19 cellular contexts compared by ENCODE assay signal in genomic region chr6:116507324-116507723, GRCh38. TPM values are rescaled to one million over a fixed set of nuclear protein-coding genes. Genes with fewer than 3 reads are reported as not detected.
A peak's percentile ranks its signal among the peaks of the same experiment; 100 is the strongest.
DNase-seq lines count a peak whose midpoint lies in the region; ATAC-seq and TF ChIP-seq lines count a peak whose summit lies in the region.
"Had no signal": no experiment of that assay in that cellular context is flagged by ENCODE, and none has a peak within 500 bp of the region (broad histone marks: within the 10 kb centered on the region; RNA-seq: fewer than 3 reads in every experiment).

No MANE protein-coding gene starts in this region.

- H3K4me1 ChIP-seq in PC-3 (ENCODE audit: insufficient read depth, low read length) (0 out of 2 replicates have a peak, but pooled peaks cover 5% of the 10 kb centered on the region), mammary epithelial cell (ENCODE audit: insufficient read depth, low read length) (peaks cover 8% of the 10 kb centered on the region), Caco-2 (0 out of 2 replicates have a peak, but pooled peaks cover 6% of the 10 kb centered on the region), trophoblast cell (ENCODE audit: control insufficient read depth in 1 of 2, insufficient read depth in 2 of 2, low read length in 2 of 2) (peaks cover 0 to 4% of the 10 kb centered on the region in 2 experiments)
- H3K4me1 ChIP-seq: BLaER1 treated with 17β-estradiol and CSF1 and Interleukin-3, amounts not matched to agents 10 nM and 100 nM had no signal

- no peak overlapping the region for H2AK5ac ChIP-seq in trophoblast cell (ENCODE audit: low read length)

- H2AFZ ChIP-seq in PC-3 (ENCODE audit: low read length) (no peak overlapping the region), mammary epithelial cell (ENCODE audit: low read depth, low read length) (no peak overlapping the region), trophoblast cell (ENCODE audit: insufficient read depth, low read length, poor library complexity) (no peak overlapping the region)

- no peak overlapping the region for H3K18ac ChIP-seq in trophoblast cell (ENCODE audit: low read length)

- H3K9me3 ChIP-seq in PC-3 (ENCODE audit: low read length) (no peaks in the 10 kb centered on the region), mammary epithelial cell (replicated peaks; ENCODE audit: insufficient read depth, low read length) (no peaks in the 10 kb centered on the region), Caco-2 (peaks cover 5% of the 10 kb centered on the region; the same call in 1 of the 2 replicates), trophoblast cell (ENCODE audit: insufficient read depth, low read depth, low read length) (no peaks in the 10 kb centered on the region)
- H3K9me3 ChIP-seq: SK-N-SH had no signal

- no peak overlapping the region for H3K14ac ChIP-seq in trophoblast cell (ENCODE audit: low read length)

- CTCF ChIA-PET in PC-3 (lab: Charles Lee) (no interaction called here), mammary epithelial cell (lab: Charles Lee; ENCODE audit: low non-redundant PET) (no interaction called here), Caco-2 (lab: Charles Lee) (no interaction called here)

- no peak overlapping the region for H3K27ac Mint-ChIP-seq in Caco-2 (ENCODE audit: unreplicated experiment)
- H3K27ac Mint-ChIP-seq: H9 had no signal

- intact Hi-C loops in PC-3 (cut with micrococcal nuclease) = no loop called here
- intact Hi-C loops in mammary epithelial cell (cut with micrococcal nuclease) = no loop called here
- intact Hi-C loops in Caco-2 (cut with micrococcal nuclease; ENCODE audit: unreplicated experiment) = no loop called here

- H3K4me2 ChIP-seq in PC-3 (ENCODE audit: low read length) (no peak overlapping the region), mammary epithelial cell (ENCODE audit: insufficient read depth, low read depth, low read length) (no peak overlapping the region), trophoblast cell (ENCODE audit: low read length) (no peak overlapping the region)
- H3K4me2 ChIP-seq: BLaER1 treated with 17β-estradiol and CSF1 and Interleukin-3, amounts not matched to agents 10 nM and 100 nM; SK-N-SH had no signal

- no peak overlapping the region for H3K4me3 ChIP-seq in AG10803 (ENCODE audit: low read length)
- no peak overlapping the region for H3K4me3 ChIP-seq in PC-3 (ENCODE audit: low read length)
- no peak overlapping the region for H3K4me3 ChIP-seq in mammary epithelial cell (replicated peaks in 1 of 3; ENCODE audit: insufficient read depth in 1 of 3, low read depth in 2 of 3, low read length in 3 of 3)
- no peak overlapping the region for H3K4me3 ChIP-seq in fibroblast of the aortic adventitia (ENCODE audit: low read depth, low read length)
- no peak overlapping the region for H3K4me3 ChIP-seq in Caco-2 (ENCODE audit: low read depth, low read length)
- H3K4me3 ChIP-seq in trophoblast cell (ENCODE audit: low read depth, low read length) = no peak overlapping the region
- H3K4me3 ChIP-seq: BLaER1 treated with 17β-estradiol and CSF1 and Interleukin-3, amounts not matched to agents 10 nM and 100 nM had no signal

- dilution Hi-C loops in mammary epithelial cell (cut with HindIII; ENCODE audit: low sequenced_read_pairs) = no loop called here

- peaks cover 6% of the 10 kb centered on the region for H3K36me3 Mint-ChIP-seq in Caco-2 (ENCODE audit: insufficient read depth, unreplicated experiment)

- peaks cover 2% of the 10 kb centered on the region for H3K9me3 Mint-ChIP-seq in Caco-2 (ENCODE audit: unreplicated experiment)

- in situ Hi-C loops in mammary epithelial cell (cut with MboI; ENCODE audit: low sequenced_read_pairs in 2 of 2) = no loop called here

- H3F3A ChIP-seq in PC-3 (ENCODE audit: low read length, unreplicated experiment) = no peaks in the 10 kb centered on the region

- H3K23ac ChIP-seq in trophoblast cell (ENCODE audit: low read length) = no peak overlapping the region

- no peaks in the 10 kb centered on the region for H4K20me1 ChIP-seq in PC-3 (ENCODE audit: low read length)
- no peaks in the 10 kb centered on the region for H4K20me1 ChIP-seq in mammary epithelial cell (ENCODE audit: insufficient read depth, low read length)
- H4K20me1 ChIP-seq: BLaER1 treated with 17β-estradiol and CSF1 and Interleukin-3, amounts not matched to agents 10 nM and 100 nM had no signal

- ATAC-seq in PC-3 (peak; percentile 77), HG03342 (IDR thresholded peaks at IDR 0.05; ENCODE audit: unreplicated experiment) (no peak)

- H3K9me2 ChIP-seq in PC-3 (replicated peaks; ENCODE audit: low read length) = no peaks in the 10 kb centered on the region
- H3K9me2 ChIP-seq: SK-N-SH had no signal

- H3K9ac ChIP-seq in PC-3 (ENCODE audit: low read length) (no peak overlapping the region), mammary epithelial cell (ENCODE audit: insufficient read depth, low read length) (no peak overlapping the region), trophoblast cell (ENCODE audit: low read length) (no peak overlapping the region)
- H3K9ac ChIP-seq: BLaER1 treated with 17β-estradiol and CSF1 and Interleukin-3, amounts not matched to agents 10 nM and 100 nM; SK-N-SH had no signal

- H3K36me3 ChIP-seq in PC-3 (ENCODE audit: low read depth, low read length) (no peaks in the 10 kb centered on the region), mammary epithelial cell (ENCODE audit: insufficient read depth, low read length) (no peaks in the 10 kb centered on the region), Caco-2 (ENCODE audit: control insufficient read depth, insufficient read depth, low read length) (no peaks in the 10 kb centered on the region), trophoblast cell (ENCODE audit: control insufficient read depth in 1 of 2, insufficient read depth in 2 of 2, low read length in 2 of 2) (no peaks in the 10 kb centered on the region)
- H3K36me3 ChIP-seq: BLaER1 treated with 17β-estradiol and CSF1 and Interleukin-3, amounts not matched to agents 10 nM and 100 nM had no signal

- no peak overlapping the region for H2BK12ac ChIP-seq in trophoblast cell (ENCODE audit: low read length)

- no peaks in the 10 kb centered on the region for H3K27me3 ChIP-seq in PC-3 (ENCODE audit: low read length)
- no peaks in the 10 kb centered on the region for H3K27me3 ChIP-seq in mammary epithelial cell (ENCODE audit: insufficient read depth, low read length)
- no peaks in the 10 kb centered on the region for H3K27me3 ChIP-seq in Caco-2 (replicated peaks; ENCODE audit: control insufficient read depth, insufficient read depth, low read length)
- H3K27me3 ChIP-seq in trophoblast cell (ENCODE audit: insufficient read depth, low read length) = no peaks in the 10 kb centered on the region
- H3K27me3 ChIP-seq: BLaER1 treated with 17β-estradiol and CSF1 and Interleukin-3, amounts not matched to agents 10 nM and 100 nM had no signal

- H3K79me1 ChIP-seq in trophoblast cell (ENCODE audit: low read length) = peaks cover 3% of the 10 kb centered on the region

- H3K4ac ChIP-seq in trophoblast cell (ENCODE audit: low read depth, low read length) = no peak overlapping the region

- H2BK5ac ChIP-seq in trophoblast cell (ENCODE audit: low read depth, low read length, poor library complexity) = no peak overlapping the region

- H4K8ac ChIP-seq in trophoblast cell (ENCODE audit: low read depth, low read length) = no peak overlapping the region

- DNase-seq in AG10803 (ENCODE audit: low read depth) = peak; percentile 9
- peak; percentile 28 for DNase-seq in PC-3
- peak; percentile 48 for DNase-seq in mammary epithelial cell
- peak; percentile 77 for DNase-seq in fibroblast of the aortic adventitia (ENCODE audit: low read depth)
- no peak for DNase-seq in Caco-2
- DNase-seq in trophoblast cell = no peak
- DNase-seq in HuH-7.5 (ENCODE audit: low spot score) = no peak
- DNase-seq: DMS 273 treated with DMSO at 0.1 percent for 48 hours, H9, KBM-7, NCI-H1436, NCI-H2029, NCI-H2171 treated with DMSO at 0.1 percent for 48 hours, SHP77, SK-N-SH had no signal

- H3K27me3 Mint-ChIP-seq in Caco-2 (ENCODE audit: insufficient read depth, unreplicated experiment) = no peaks in the 10 kb centered on the region

- TF ChIP-seq CTCF in AG10803 (conservative IDR thresholded peaks at IDR 0.05; ENCODE audit: low read length) (no peak), PC-3 (conservative IDR thresholded peaks at IDR 0.05; ENCODE audit: low read depth, low read length) (no peak), mammary epithelial cell (conservative IDR thresholded peaks at IDR 0.05 in 1 of 2, IDR thresholded peaks at IDR 0.05 in 1 of 2; ENCODE audit: extremely low read depth in 1 of 2, insufficient read depth in 1 of 2, low read depth in 1 of 2, low read length in 2 of 2) (no peak), fibroblast of the aortic adventitia (IDR thresholded peaks at IDR 0.05; ENCODE audit: insufficient read depth, low read length) (no peak), Caco-2 (IDR thresholded peaks at IDR 0.05; ENCODE audit: insufficient read depth in 1 of 2, low read depth in 1 of 2, low read length in 1 of 2, severe bottlenecking in 1 of 2, unreplicated experiment in 1 of 2) (no peak)

- BruUV-seq in PC-3 (replicated peaks; lab: Mats Ljungman, UMichigan) (no TSS peak), mammary epithelial cell (replicated peaks; lab: Mats Ljungman, UMichigan) (no TSS peak), Caco-2 (replicated peaks; lab: Mats Ljungman, UMichigan) (no TSS peak)

- H3K27ac ChIP-seq in PC-3 (ENCODE audit: low read length) (no peak overlapping the region), mammary epithelial cell (ENCODE audit: insufficient read depth, low read depth, low read length) (no peak overlapping the region), trophoblast cell (ENCODE audit: low read depth, low read length) (no peak overlapping the region)
- H3K27ac ChIP-seq: BLaER1 treated with 17β-estradiol and CSF1 and Interleukin-3, amounts not matched to agents 10 nM and 100 nM had no signal

- H2BK120ac ChIP-seq in trophoblast cell (ENCODE audit: insufficient read depth, low read length, poor library complexity) = no peak overlapping the region

- no peaks in the 10 kb centered on the region for H3K79me2 ChIP-seq in PC-3 (ENCODE audit: low read length)
- H3K79me2 ChIP-seq in mammary epithelial cell (ENCODE audit: insufficient read depth, low read length) = no peaks in the 10 kb centered on the region
- H3K79me2 ChIP-seq in trophoblast cell (ENCODE audit: control insufficient read depth, insufficient read depth, low read length, poor library complexity) = no peaks in the 10 kb centered on the region

- 48% methylated on average over 3 of the region's 3 CpGs for WGBS in mammary epithelial cell (ENCODE audit: low coverage, missing lambda C conversion rate)
- no CpG with 5 or more reads among the region's 3 CpGs for WGBS in trophoblast cell (ENCODE audit: extremely low coverage, insufficient coverage, insufficient read length)

- H4K12ac ChIP-seq in trophoblast cell (ENCODE audit: low read depth, low read length) = no peak overlapping the region

- no peak overlapping the region for H4K91ac ChIP-seq in trophoblast cell (ENCODE audit: low read depth, low read length)

- no peaks in the 10 kb centered on the region for H3K4me1 Mint-ChIP-seq in Caco-2 (ENCODE audit: low read depth, unreplicated experiment)

- H3K4me3 Mint-ChIP-seq in Caco-2 (ENCODE audit: unreplicated experiment) = no peak overlapping the region
- H3K4me3 Mint-ChIP-seq: H9 had no signal

- POLR2A ChIA-PET in PC-3 (lab: Charles Lee; ENCODE audit: unreplicated experiment) (no interaction called here), Caco-2 (lab: Charles Lee) (no interaction called here)

RNA-seq across cellular contexts. Expression of gene CALHM5, which starts 4.1 kb away (rescaled TPM):
- total RNA-seq in PC-3 (2014; rRNA removed) (not detected in 2 replicates), mammary epithelial cell (under 1 TPM; 0.05 to 0.50 TPM), fibroblast of the aortic adventitia (ENCODE audit: low replicate concordance) (6.8 and 8.2 TPM in 2 replicates), Caco-2 (2022) (1.1 and 1.3 TPM in 2 replicates)
- polyA plus RNA-seq in mammary epithelial cell = 0.19 TPM
- not detected for polyA minus RNA-seq in mammary epithelial cell
- 0.38 and 0.39 TPM in 2 replicates for polyA plus RNA-seq in trophoblast cell (2013)

RNA-seq across cellular contexts. Expression of gene TRAPPC3L, which starts 38.2 kb away (rescaled TPM):
- total RNA-seq in PC-3 (2014; rRNA removed) (not detected in 2 replicates), mammary epithelial cell (1 to 10 TPM in 1 of 2 donors, not detected in 1; 1.5 TPM), fibroblast of the aortic adventitia (ENCODE audit: low replicate concordance) (0.45 TPM in 1 of 2 replicates, not detected in the other), Caco-2 (2022) (not detected in 2 replicates)
- polyA plus RNA-seq in mammary epithelial cell = 0.18 TPM
- not detected for polyA minus RNA-seq in mammary epithelial cell
- not detected in 2 replicates for polyA plus RNA-seq in trophoblast cell (2013)
- total RNA-seq: A172, H9, NCI-H460 had no signal

RNA-seq across cellular contexts. Expression of gene CALHM6, which starts 46.1 kb away (rescaled TPM):
- total RNA-seq in PC-3 (2014; rRNA removed) (not detected in 2 replicates), mammary epithelial cell (under 1 TPM; 0.66 to 0.67 TPM), fibroblast of the aortic adventitia (ENCODE audit: low replicate concordance) (0.18 and 1.6 TPM in 2 replicates), Caco-2 (2022) (not detected in 2 replicates)
- polyA plus RNA-seq in mammary epithelial cell = 0.61 TPM
- not detected for polyA minus RNA-seq in mammary epithelial cell
- polyA plus RNA-seq in trophoblast cell (2013) = 1.8 TPM in 2 replicates
- total RNA-seq: A172 had no signal

RNA-seq across cellular contexts. Expression of gene CALHM4, which starts 46.2 kb away (rescaled TPM):
- not detected in 2 replicates for total RNA-seq in PC-3 (2014; rRNA removed)
- under 1 TPM in 1 of 2 donors, not detected in 1; 0.17 TPM for total RNA-seq in mammary epithelial cell
- 0.24 TPM for polyA plus RNA-seq in mammary epithelial cell
- polyA minus RNA-seq in mammary epithelial cell = not detected
- total RNA-seq in fibroblast of the aortic adventitia (ENCODE audit: low replicate concordance) = not detected in 2 replicates
- 1.8 and 3.4 TPM in 2 replicates for total RNA-seq in Caco-2 (2022)
- polyA plus RNA-seq in trophoblast cell (2013) = 0.05 and 0.08 TPM in 2 replicates
- total RNA-seq: A172, H9, NCI-H460 had no signal
- polyA plus RNA-seq: SK-N-SH had no signal

Comparison
In these comparisons a context has a peak if more than half of its experiments do, and no peak if none do; other contexts are left out.
1. DNase-seq: peak in AG10803 (single experiment), PC-3 (single experiment), mammary epithelial cell (single experiment) and fibroblast of the aortic adventitia (single experiment); none in Caco-2 (0 of 2), trophoblast cell (0 of 2) and HuH-7.5 (single experiment).